In genomic region chr5:60343102-60343501, GRCh38 we compare ENCODE assay signal across 28 cellular contexts.
"Had no signal": no experiment of that assay in that cellular context is flagged by ENCODE, and none has a peak within 500 bp of the region (broad histone marks: within the 10 kb centered on the region; RNA-seq: fewer than 3 reads in every experiment).

No MANE protein-coding gene starts in this region.

- H3K27ac ChIP-seq: neural progenitor cell, ovary, parathyroid adenoma, psoas muscle, skin epidermis, spleen, suprapubic skin, testis, transverse colon, upper lobe of right lung, vagina had no signal

- H3K4me3 ChIP-seq: neural progenitor cell, ovary, psoas muscle, skin epidermis, smooth muscle cell, spleen, suprapubic skin, testis, tibial artery, transverse colon, upper lobe of right lung, vagina had no signal

- H3K36me3 ChIP-seq: neural progenitor cell, ovary, spleen, suprapubic skin, tibial artery, transverse colon, upper lobe of right lung, vagina had no signal

- ATAC-seq: natural killer cell; psoas muscle; right cardiac atrium; sciatic nerve; stimulated activated memory B cell treated with anti-CD40 and anti-IgM and Interleukin-4, amounts not matched to agents 10 μg/mL and 1 μg/mL and 100 μg/mL, for 72 hours; stimulated activated naive CD8-positive, alpha-beta T cell treated with anti-CD3 and anti-CD28 coated beads, Interleukin-15, amount 100 ng/mL, for 72 hours; stimulated activated naive CD8-positive, alpha-beta T cell treated with anti-CD3 and anti-CD28 coated beads, Interleukin-15, Interleukin-2, amounts not matched to agents 100 U/mL and 50 U/mL, for 24 hours; upper lobe of right lung had no signal

- H2AFZ ChIP-seq: neural progenitor cell, parathyroid adenoma had no signal

- H3K9me3 ChIP-seq: ovary, psoas muscle, spleen, suprapubic skin, testis, tibial artery, transverse colon, upper lobe of right lung, vagina had no signal

- H3K27me3 ChIP-seq: neural progenitor cell, ovary, spleen, suprapubic skin, testis, tibial artery, transverse colon, upper lobe of right lung, vagina had no signal

- H3K9ac ChIP-seq: neural progenitor cell, parathyroid adenoma had no signal

- DNase-seq: natural killer cell; occipital lobe; ovary; posterior cingulate gyrus; psoas muscle; right cardiac atrium; spleen; stimulated activated CD4-positive, alpha-beta T cell treated with anti-CD3 and anti-CD28 coated beads, Interleukin-12 subunit alpha, Interleukin-12 subunit beta, amount 100 ng/mL, for 4 hours; stimulated activated CD4-positive, alpha-beta T cell treated with anti-CD3 and anti-CD28 coated beads, Interleukin-1b, Interleukin-23, amount 100 ng/mL, for 48 hours; stimulated activated CD4-positive, alpha-beta T cell treated with anti-CD3 and anti-CD28 coated beads, Interleukin-4, amount 100 ng/mL, for 1 hour; stimulated activated CD4-positive, alpha-beta T cell treated with anti-CD3 and anti-CD28 coated beads, Interleukin-4, amount 100 ng/mL, for 4 hours; stimulated activated CD8-positive, alpha-beta memory T cell treated with anti-CD3 and anti-CD28 coated beads, Interleukin-4, amount 100 ng/mL, for 48 hours; stimulated activated naive CD4-positive, alpha-beta T cell; stimulated activated naive CD8-positive, alpha-beta T cell treated with anti-CD3 and anti-CD28 coated beads, Interleukin-15, amount 100 ng/mL, for 72 hours; stimulated activated naive CD8-positive, alpha-beta T cell treated with anti-CD3 and anti-CD28 coated beads, Interleukin-15, Interleukin-2, amounts not matched to agents 100 U/mL and 50 U/mL, for 24 hours; substantia nigra; testis; tibial artery; transverse colon; upper lobe of right lung had no signal

- H3K4me1 ChIP-seq: neural progenitor cell, parathyroid adenoma, psoas muscle, spleen, testis, transverse colon, upper lobe of right lung, vagina had no signal

- H3K4me2 ChIP-seq: neural progenitor cell, smooth muscle cell had no signal

- H3K79me2 ChIP-seq: parathyroid adenoma had no signal
